Comparison of ENCODE assay signal across 10 cellular contexts in the genomic region with DNA sequence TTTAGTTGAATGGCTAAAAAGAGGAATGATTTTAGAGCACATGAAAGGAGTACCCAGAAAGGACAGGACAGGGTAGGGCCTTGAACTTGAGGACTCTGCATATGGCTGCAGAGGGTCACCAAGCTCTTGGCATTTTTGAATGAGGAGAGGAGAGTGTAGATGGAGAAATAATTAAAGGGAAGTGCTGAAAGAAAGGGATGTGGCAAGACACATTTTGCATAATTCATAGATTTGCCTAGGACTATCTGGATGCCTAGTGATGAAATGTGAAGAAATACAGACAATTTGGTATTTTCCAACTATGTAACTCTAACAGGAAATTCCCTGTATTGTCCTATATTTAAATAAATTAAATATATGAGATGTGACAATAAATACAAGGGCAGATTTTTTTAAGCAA. TPM values are rescaled to one million over a fixed set of nuclear protein-coding genes. Genes with fewer than 3 reads are reported as not detected.
DNase-seq lines count a peak whose midpoint lies in the region; ATAC-seq and TF ChIP-seq lines count a peak whose summit lies in the region.
"Had no signal": no experiment of that assay in that cellular context is flagged by ENCODE, and none has a peak within 500 bp of the region (broad histone marks: within the 10 kb centered on the region; RNA-seq: fewer than 3 reads in every experiment).

No MANE protein-coding gene starts in this region.

- H3K4me1 Mint-ChIP-seq in memory B cell (peaks cover 20% of the 10 kb centered on the region), endothelial cell (ENCODE audit: unreplicated experiment) (peaks cover 27% of the 10 kb centered on the region)

- DNase-seq in OCI-M1 (lab: John Stamatoyannopoulos, UW) (peak; percentile 67), memory B cell (ENCODE audit: low spot score in 2 of 2) (no peak), RKO (ENCODE audit: low spot score) (no peak), iPS-NIHi11 (ENCODE audit: low spot score) (no peak), left lobe of liver (ENCODE audit: low spot score) (no peak), endothelial cell (ENCODE audit: low spot score) (no peak)
- DNase-seq: activated T-cell treated with anti-CD3 and anti-CD28 coated beads, Interleukin-2, amount 50 U/mL, for 1 hour; glutamatergic neuron had no signal

- H3K9me3 Mint-ChIP-seq in memory B cell (no peaks in the 10 kb centered on the region), endothelial cell (ENCODE audit: unreplicated experiment) (no peaks in the 10 kb centered on the region)

- TF ChIP-seq CTCF in endothelial cell (IDR thresholded peaks at IDR 0.05; ENCODE audit: unreplicated experiment), result no peak

- H3K27ac Mint-ChIP-seq in memory B cell, result peak overlapping the region; percentile 95
- no peak overlapping the region for H3K27ac Mint-ChIP-seq in endothelial cell (ENCODE audit: unreplicated experiment)

- H3K4me3 Mint-ChIP-seq in memory B cell (peak overlapping the region; percentile 71), endothelial cell (ENCODE audit: unreplicated experiment) (no peak overlapping the region)

- no peaks in the 10 kb centered on the region for H3K36me3 Mint-ChIP-seq in memory B cell
- no peaks in the 10 kb centered on the region for H3K36me3 Mint-ChIP-seq in endothelial cell (ENCODE audit: low read depth, unreplicated experiment)

- peak; percentile 12 for ATAC-seq in GM18498 (IDR thresholded peaks at IDR 0.05; ENCODE audit: unreplicated experiment)
- ATAC-seq in HG02981 (IDR thresholded peaks at IDR 0.05; ENCODE audit: unreplicated experiment), result peak; percentile 8
- ATAC-seq in memory B cell (ENCODE audit: low read depth), result peak; percentile 56
- ATAC-seq in left lobe of liver, result no peak

- H3K27me3 Mint-ChIP-seq in memory B cell (no peaks in the 10 kb centered on the region), endothelial cell (ENCODE audit: unreplicated experiment) (no peaks in the 10 kb centered on the region)

RNA-seq across cellular contexts. Expression of gene MDM1, which starts 27.5 kb away (rescaled TPM):
- 4.6 TPM for total RNA-seq in left lobe of liver
- 18.1 TPM for total RNA-seq in endothelial cell (ENCODE audit: unreplicated experiment)
